18 cellular contexts compared by ENCODE assay signal in genomic region chr12:8813963-8814362, GRCh38. TPM values are rescaled to one million over a fixed set of nuclear protein-coding genes. Genes with fewer than 3 reads are reported as not detected.
"Had no signal": no experiment of that assay in that cellular context is flagged by ENCODE, and none has a peak within 500 bp of the region (broad histone marks: within the 10 kb centered on the region; RNA-seq: fewer than 3 reads in every experiment).

No MANE protein-coding gene starts in this region.

- H3K27me3 Mint-ChIP-seq: activated naive CD8-positive, alpha-beta T cell treated with anti-CD3 and anti-CD28 coated beads for 36 hours; brain; naive B cell; T-cell had no signal

- H3K36me3 ChIP-seq: colonic mucosa, heart left ventricle had no signal

- H3K27me3 ChIP-seq: colonic mucosa, heart left ventricle had no signal

- H3K27ac Mint-ChIP-seq: activated naive CD8-positive, alpha-beta T cell treated with anti-CD3 and anti-CD28 coated beads for 36 hours; T-cell had no signal

- H3K4me3 Mint-ChIP-seq: activated naive CD8-positive, alpha-beta T cell treated with anti-CD3 and anti-CD28 coated beads for 36 hours; brain; naive B cell; T-cell had no signal

- H3K4me1 ChIP-seq: colonic mucosa, heart left ventricle, parathyroid adenoma had no signal

- H3K4me1 Mint-ChIP-seq: activated naive CD8-positive, alpha-beta T cell treated with anti-CD3 and anti-CD28 coated beads for 36 hours; T-cell had no signal

- ATAC-seq: activated CD4-positive, CD25-positive, alpha-beta regulatory T cell treated with anti-CD3 and anti-CD28 coated beads, Interleukin-2, amount 50 U/mL, for 24 hours; heart left ventricle; left lobe of liver; T-cell had no signal

- H3K9ac ChIP-seq: parathyroid adenoma had no signal

- H3K9me3 Mint-ChIP-seq: activated naive CD8-positive, alpha-beta T cell treated with anti-CD3 and anti-CD28 coated beads for 36 hours; naive B cell; T-cell had no signal

- H3K27ac ChIP-seq: colonic mucosa, heart left ventricle, parathyroid adenoma had no signal

- H3K36me3 Mint-ChIP-seq: activated naive CD8-positive, alpha-beta T cell treated with anti-CD3 and anti-CD28 coated beads for 36 hours; brain; naive B cell; T-cell had no signal

- H3K9me3 ChIP-seq: colonic mucosa, heart left ventricle had no signal

- DNase-seq: activated CD4-positive, alpha-beta T cell treated with anti-CD3 and anti-CD28 coated beads, Interleukin-2, amount 50 U/mL, for 48 hours; activated gamma-delta T cell; activated naive CD8-positive, alpha-beta T cell treated with anti-CD3 and anti-CD28 coated beads for 36 hours; amygdala; central memory CD4-positive, alpha-beta T cell; colonic mucosa; heart left ventricle; naive B cell; stimulated activated CD4-positive, alpha-beta T cell treated with anti-CD3 and anti-CD28 coated beads, Interleukin-2, amount 100 ng/mL, for 24 hours; T-cell; T-helper 9 cell had no signal

- H3K4me3 ChIP-seq: colonic mucosa, heart left ventricle had no signal

RNA-seq across cellular contexts. Expression of gene A2ML1, which starts 8.5 kb away (rescaled TPM):
- total RNA-seq: activated naive CD8-positive, alpha-beta T cell treated with anti-CD3 and anti-CD28 coated beads for 36 hours; colonic mucosa; endothelial cell of umbilical vein; left lobe of liver; lung microvascular endothelial cell; mononuclear cell; T-cell had no signal
